1 cellular context compared by ENCODE assay signal in genomic region chr15:43370310-43370974, GRCh38.
TF ChIP-seq lines count a peak whose summit lies in the region.

No MANE protein-coding gene starts in this region.

TF ChIP-seq in HepG2, 621 proteins besides CTCF, POLR2A, EP300 and RAD21 (continued from another document):
- TF ChIP-seq ATRX (CRISPR knock-in tag; IDR thresholded peaks at IDR 0.05; ENCODE audit: borderline replicate concordance) (no peak), SRSF1 (optimal IDR thresholded peaks at IDR 0.05; ENCODE audit: low read depth, low read length) (peak; percentile 30), PAF1 (CRISPR knock-in tag; IDR thresholded peaks at IDR 0.05) (no peak)
